1 cellular context compared by ENCODE assay signal in the genomic region with DNA sequence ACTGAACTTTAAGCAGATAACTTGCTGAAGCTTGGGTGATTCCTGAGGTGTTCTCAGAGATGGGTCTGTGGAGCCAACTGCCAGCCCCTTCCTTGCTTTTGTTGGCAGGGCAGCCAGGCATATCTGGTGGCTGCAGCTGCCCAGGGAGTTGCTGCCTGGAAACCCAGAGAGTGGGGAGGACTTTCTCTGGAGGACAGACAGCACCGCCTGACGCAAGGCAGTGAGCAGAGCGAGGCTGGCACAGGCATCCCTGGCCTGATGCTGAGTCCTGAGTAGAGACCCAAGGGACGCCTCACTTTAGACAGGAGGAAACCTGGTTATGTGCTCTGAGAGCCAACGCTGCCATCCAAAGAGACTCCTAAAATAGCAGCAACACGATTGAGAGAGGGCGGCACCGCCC.
TF ChIP-seq lines count a peak whose summit lies in the region.

No MANE protein-coding gene starts in this region.

TF ChIP-seq in GM23338, 12 proteins besides CTCF, POLR2A, EP300 and RAD21 (continued from another document):
- TF ChIP-seq, protein P1, sequence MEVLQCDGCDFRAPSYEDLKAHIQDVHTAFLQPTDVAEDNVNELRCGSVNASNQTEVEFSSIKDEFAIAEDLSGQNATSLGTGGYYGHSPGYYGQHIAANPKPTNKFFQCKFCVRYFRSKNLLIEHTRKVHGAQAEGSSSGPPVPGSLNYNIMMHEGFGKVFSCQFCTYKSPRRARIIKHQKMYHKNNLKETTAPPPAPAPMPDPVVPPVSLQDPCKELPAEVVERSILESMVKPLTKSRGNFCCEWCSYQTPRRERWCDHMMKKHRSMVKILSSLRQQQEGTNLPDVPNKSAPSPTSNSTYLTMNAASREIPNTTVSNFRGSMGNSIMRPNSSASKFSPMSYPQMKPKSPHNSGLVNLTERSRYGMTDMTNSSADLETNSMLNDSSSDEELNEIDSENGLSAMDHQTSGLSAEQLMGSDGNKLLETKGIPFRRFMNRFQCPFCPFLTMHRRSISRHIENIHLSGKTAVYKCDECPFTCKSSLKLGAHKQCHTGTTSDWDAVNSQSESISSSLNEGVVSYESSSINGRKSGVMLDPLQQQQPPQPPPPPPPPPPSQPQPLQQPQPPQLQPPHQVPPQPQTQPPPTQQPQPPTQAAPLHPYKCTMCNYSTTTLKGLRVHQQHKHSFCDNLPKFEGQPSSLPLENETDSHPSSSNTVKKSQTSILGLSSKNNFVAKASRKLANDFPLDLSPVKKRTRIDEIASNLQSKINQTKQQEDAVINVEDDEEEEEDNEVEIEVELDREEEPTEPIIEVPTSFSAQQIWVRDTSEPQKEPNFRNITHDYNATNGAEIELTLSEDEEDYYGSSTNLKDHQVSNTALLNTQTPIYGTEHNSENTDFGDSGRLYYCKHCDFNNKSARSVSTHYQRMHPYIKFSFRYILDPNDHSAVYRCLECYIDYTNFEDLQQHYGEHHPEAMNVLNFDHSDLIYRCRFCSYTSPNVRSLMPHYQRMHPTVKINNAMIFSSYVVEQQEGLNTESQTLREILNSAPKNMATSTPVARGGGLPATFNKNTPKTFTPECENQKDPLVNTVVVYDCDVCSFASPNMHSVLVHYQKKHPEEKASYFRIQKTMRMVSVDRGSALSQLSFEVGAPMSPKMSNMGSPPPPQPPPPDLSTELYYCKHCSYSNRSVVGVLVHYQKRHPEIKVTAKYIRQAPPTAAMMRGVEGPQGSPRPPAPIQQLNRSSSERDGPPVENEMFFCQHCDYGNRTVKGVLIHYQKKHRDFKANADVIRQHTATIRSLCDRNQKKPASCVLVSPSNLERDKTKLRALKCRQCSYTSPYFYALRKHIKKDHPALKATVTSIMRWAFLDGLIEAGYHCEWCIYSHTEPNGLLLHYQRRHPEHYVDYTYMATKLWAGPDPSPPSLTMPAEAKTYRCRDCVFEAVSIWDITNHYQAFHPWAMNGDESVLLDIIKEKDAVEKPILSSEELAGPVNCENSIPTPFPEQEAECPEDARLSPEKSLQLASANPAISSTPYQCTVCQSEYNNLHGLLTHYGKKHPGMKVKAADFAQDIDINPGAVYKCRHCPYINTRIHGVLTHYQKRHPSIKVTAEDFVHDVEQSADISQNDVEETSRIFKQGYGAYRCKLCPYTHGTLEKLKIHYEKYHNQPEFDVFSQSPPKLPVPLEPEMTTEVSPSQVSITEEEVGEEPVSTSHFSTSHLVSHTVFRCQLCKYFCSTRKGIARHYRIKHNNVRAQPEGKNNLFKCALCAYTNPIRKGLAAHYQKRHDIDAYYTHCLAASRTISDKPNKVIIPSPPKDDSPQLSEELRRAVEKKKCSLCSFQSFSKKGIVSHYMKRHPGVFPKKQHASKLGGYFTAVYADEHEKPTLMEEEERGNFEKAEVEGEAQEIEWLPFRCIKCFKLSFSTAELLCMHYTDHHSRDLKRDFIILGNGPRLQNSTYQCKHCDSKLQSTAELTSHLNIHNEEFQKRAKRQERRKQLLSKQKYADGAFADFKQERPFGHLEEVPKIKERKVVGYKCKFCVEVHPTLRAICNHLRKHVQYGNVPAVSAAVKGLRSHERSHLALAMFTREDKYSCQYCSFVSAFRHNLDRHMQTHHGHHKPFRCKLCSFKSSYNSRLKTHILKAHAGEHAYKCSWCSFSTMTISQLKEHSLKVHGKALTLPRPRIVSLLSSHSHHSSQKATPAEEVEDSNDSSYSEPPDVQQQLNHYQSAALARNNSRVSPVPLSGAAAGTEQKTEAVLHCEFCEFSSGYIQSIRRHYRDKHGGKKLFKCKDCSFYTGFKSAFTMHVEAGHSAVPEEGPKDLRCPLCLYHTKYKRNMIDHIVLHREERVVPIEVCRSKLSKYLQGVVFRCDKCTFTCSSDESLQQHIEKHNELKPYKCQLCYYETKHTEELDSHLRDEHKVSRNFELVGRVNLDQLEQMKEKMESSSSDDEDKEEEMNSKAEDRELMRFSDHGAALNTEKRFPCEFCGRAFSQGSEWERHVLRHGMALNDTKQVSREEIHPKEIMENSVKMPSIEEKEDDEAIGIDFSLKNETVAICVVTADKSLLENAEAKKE (CRISPR knock-in tag; IDR thresholded peaks at IDR 0.05), result no peak
- TF ChIP-seq, protein P2, sequence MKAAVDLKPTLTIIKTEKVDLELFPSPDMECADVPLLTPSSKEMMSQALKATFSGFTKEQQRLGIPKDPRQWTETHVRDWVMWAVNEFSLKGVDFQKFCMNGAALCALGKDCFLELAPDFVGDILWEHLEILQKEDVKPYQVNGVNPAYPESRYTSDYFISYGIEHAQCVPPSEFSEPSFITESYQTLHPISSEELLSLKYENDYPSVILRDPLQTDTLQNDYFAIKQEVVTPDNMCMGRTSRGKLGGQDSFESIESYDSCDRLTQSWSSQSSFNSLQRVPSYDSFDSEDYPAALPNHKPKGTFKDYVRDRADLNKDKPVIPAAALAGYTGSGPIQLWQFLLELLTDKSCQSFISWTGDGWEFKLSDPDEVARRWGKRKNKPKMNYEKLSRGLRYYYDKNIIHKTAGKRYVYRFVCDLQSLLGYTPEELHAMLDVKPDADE (IDR thresholded peaks at IDR 0.05), result no peak
- TF ChIP-seq ZNF331 (CRISPR knock-in tag; IDR thresholded peaks at IDR 0.05; ENCODE audit: low read depth), result no peak
- TF ChIP-seq CREB1 (CRISPR knock-in tag; IDR thresholded peaks at IDR 0.05; ENCODE audit: low read depth), result no peak
- no peak for TF ChIP-seq JUNB (IDR thresholded peaks at IDR 0.05; ENCODE audit: unreplicated experiment)
- TF ChIP-seq, protein P3, sequence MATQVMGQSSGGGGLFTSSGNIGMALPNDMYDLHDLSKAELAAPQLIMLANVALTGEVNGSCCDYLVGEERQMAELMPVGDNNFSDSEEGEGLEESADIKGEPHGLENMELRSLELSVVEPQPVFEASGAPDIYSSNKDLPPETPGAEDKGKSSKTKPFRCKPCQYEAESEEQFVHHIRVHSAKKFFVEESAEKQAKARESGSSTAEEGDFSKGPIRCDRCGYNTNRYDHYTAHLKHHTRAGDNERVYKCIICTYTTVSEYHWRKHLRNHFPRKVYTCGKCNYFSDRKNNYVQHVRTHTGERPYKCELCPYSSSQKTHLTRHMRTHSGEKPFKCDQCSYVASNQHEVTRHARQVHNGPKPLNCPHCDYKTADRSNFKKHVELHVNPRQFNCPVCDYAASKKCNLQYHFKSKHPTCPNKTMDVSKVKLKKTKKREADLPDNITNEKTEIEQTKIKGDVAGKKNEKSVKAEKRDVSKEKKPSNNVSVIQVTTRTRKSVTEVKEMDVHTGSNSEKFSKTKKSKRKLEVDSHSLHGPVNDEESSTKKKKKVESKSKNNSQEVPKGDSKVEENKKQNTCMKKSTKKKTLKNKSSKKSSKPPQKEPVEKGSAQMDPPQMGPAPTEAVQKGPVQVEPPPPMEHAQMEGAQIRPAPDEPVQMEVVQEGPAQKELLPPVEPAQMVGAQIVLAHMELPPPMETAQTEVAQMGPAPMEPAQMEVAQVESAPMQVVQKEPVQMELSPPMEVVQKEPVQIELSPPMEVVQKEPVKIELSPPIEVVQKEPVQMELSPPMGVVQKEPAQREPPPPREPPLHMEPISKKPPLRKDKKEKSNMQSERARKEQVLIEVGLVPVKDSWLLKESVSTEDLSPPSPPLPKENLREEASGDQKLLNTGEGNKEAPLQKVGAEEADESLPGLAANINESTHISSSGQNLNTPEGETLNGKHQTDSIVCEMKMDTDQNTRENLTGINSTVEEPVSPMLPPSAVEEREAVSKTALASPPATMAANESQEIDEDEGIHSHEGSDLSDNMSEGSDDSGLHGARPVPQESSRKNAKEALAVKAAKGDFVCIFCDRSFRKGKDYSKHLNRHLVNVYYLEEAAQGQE (IDR thresholded peaks at IDR 0.05; ENCODE audit: unreplicated experiment), result no peak
- no peak for TF ChIP-seq EZH2phosphoT487 (IDR thresholded peaks at IDR 0.05; ENCODE audit: unreplicated experiment)
- no peak for TF ChIP-seq EZH2 (IDR thresholded peaks at IDR 0.05; ENCODE audit: low read depth, unreplicated experiment)
- TF ChIP-seq NANOG (IDR thresholded peaks at IDR 0.05; ENCODE audit: borderline replicate concordance), result no peak
